In the genomic region with DNA sequence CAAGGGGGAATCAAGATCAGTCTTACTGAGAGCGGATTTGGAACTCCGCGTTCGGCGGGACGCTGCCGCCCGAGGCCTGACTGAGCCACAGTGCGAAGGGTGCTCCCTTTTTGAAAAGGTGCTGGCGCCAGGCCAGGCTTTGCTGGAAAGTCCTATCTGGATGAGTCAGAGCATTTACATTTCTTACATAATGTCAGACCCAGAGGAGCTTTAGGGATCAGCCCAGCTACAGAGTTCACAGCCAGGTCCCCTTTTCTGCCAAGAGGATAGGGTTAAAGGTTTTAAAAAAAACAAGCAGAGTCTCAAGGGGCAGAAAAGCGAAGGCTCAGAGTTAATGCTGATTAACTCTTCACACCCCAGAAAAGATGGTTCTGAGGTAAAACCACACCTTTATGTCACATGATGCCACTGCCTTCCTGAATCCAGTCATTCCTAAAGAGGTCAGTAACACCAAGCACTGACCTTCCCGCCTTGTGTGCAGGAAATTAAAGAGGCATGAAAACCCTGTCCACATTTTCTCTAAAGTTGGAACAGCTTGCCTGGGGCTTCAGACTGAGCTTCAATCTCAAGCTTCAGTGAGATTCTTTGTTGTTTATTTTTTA, we compare ENCODE assay signal across 8 cellular contexts. TPM values are rescaled to one million over a fixed set of nuclear protein-coding genes. Genes with fewer than 3 reads are reported as not detected.
DNase-seq lines count a peak whose midpoint lies in the region; ATAC-seq lines count a peak whose summit lies in the region.

No MANE protein-coding gene starts in this region.

- H3K9me3 ChIP-seq in HUES6 (ENCODE audit: control insufficient read depth, insufficient read depth, low read depth, low read length) (no peaks in the 10 kb centered on the region), adipocyte (ENCODE audit: control insufficient read depth, low read length) (no peaks in the 10 kb centered on the region), right cardiac atrium (ENCODE audit: control insufficient read depth, low read length) (no peaks in the 10 kb centered on the region)

- H3K27me3 ChIP-seq in HUES6 (ENCODE audit: control insufficient read depth, insufficient read depth, low read length) (peaks cover 6% of the 10 kb centered on the region; the same call in 1 of the 2 replicates), adipocyte (replicated peaks; ENCODE audit: control insufficient read depth, insufficient read depth, low read length) (no peaks in the 10 kb centered on the region), right cardiac atrium (ENCODE audit: control insufficient read depth, insufficient read depth) (no peaks in the 10 kb centered on the region)

- ATAC-seq in GM21360 (IDR thresholded peaks at IDR 0.05; ENCODE audit: unreplicated experiment) (peak; percentile 60), right cardiac atrium (peak; percentile 83 to 85), HG03025 (IDR thresholded peaks at IDR 0.05; ENCODE audit: low FRiP score, unreplicated experiment) (no peak)

- WGBS in right cardiac atrium = 3% methylated on average over 12 of the region's 12 CpGs

- peak; percentile 95 for DNase-seq in COLO668 (lab: John Stamatoyannopoulos, UW; ENCODE audit: unreplicated experiment)
- peak; percentile 92 for DNase-seq in SIG-M5 treated with dmso at 0.1 percent for 504 hours (lab: John Stamatoyannopoulos, UW; ENCODE audit: unreplicated experiment)
- peak; percentile 59 for DNase-seq in adipocyte (ENCODE audit: low read depth)
- DNase-seq in right cardiac atrium = peak; percentile 95 to 98 (median 95)
- peak; percentile 90 for DNase-seq in renal cortical epithelial cell (ENCODE audit: low read depth)

- H3K36me3 ChIP-seq in HUES6 (ENCODE audit: control insufficient read depth, insufficient read depth, low read length) = no peaks in the 10 kb centered on the region
- H3K36me3 ChIP-seq in adipocyte (ENCODE audit: control insufficient read depth, insufficient read depth, low read length, severe bottlenecking) = no peaks in the 10 kb centered on the region

- H3K4me3 ChIP-seq in HUES6 (ENCODE audit: low read depth, low read length) (peak overlapping the region; percentile 59), adipocyte (ENCODE audit: low read length) (peak overlapping the region; percentile 84), right cardiac atrium (ENCODE audit: low read length) (peak overlapping the region; percentile 45)

- intact Hi-C loops in right cardiac atrium (cut with DNase I) = no loop called here

- H3K9ac ChIP-seq in HUES6 (ENCODE audit: low read length) = peak overlapping the region; percentile 70
- peak overlapping the region; percentile 89 for H3K9ac ChIP-seq in adipocyte (ENCODE audit: low read length)

- H3K27ac ChIP-seq in HUES6 (ENCODE audit: low read depth, low read length) = no peak overlapping the region; the same call in 1 of the 2 replicates
- peak overlapping the region; percentile 96 for H3K27ac ChIP-seq in right cardiac atrium (ENCODE audit: low read length)

- H3K4me1 ChIP-seq in HUES6 (ENCODE audit: control insufficient read depth, insufficient read depth, low read length) (peaks cover 11% of the 10 kb centered on the region), adipocyte (ENCODE audit: control insufficient read depth, insufficient read depth, low read length) (peaks cover 34% of the 10 kb centered on the region), right cardiac atrium (ENCODE audit: control insufficient read depth, insufficient read depth, low read length) (no peaks in the 10 kb centered on the region)

RNA-seq across cellular contexts. Expression of a gene that starts 11.7 kb away (rescaled TPM):
- total RNA-seq in right cardiac atrium = 1 to 10 TPM; 6.5 to 8.3 (median 8.0) TPM
- polyA plus RNA-seq in right cardiac atrium = 4.7 TPM
- total RNA-seq in renal cortical epithelial cell = 6.4 and 17.3 TPM in 2 replicates

RNA-seq across cellular contexts. Expression of a gene that starts 22.9 kb away (rescaled TPM):
- 1 to 10 TPM; 1.7 to 3.6 (median 2.6) TPM for total RNA-seq in right cardiac atrium
- polyA plus RNA-seq in right cardiac atrium = 1.7 TPM
- 11.0 and 102 TPM in 2 replicates for total RNA-seq in renal cortical epithelial cell
